21 cellular contexts compared by ENCODE assay signal in genomic region chr3:126573492-126574117, GRCh38. TPM values are rescaled to one million over a fixed set of nuclear protein-coding genes. Genes with fewer than 3 reads are reported as not detected.
DNase-seq lines count a peak whose midpoint lies in the region; TF ChIP-seq lines count a peak whose summit lies in the region.
"Had no signal": no experiment of that assay in that cellular context is flagged by ENCODE, and none has a peak within 500 bp of the region (broad histone marks: within the 10 kb centered on the region; RNA-seq: fewer than 3 reads in every experiment).

No MANE protein-coding gene starts in this region.

- H3K4me2 ChIP-seq in fibroblast of lung (ENCODE audit: extremely low read depth, insufficient read depth, low read length) (no peak overlapping the region), H9 (ENCODE audit: insufficient read depth, insufficient read length, low read length) (no peak overlapping the region)

- no peak overlapping the region for H4K8ac ChIP-seq in H9 (replicated peaks; ENCODE audit: insufficient read length, low read depth, low read length)

- no CpG with 5 or more reads among the region's 15 CpGs for WGBS in H9 (ENCODE audit: extremely low coverage, insufficient read length, low lambda C conversion rate)

- no peaks in the 10 kb centered on the region for H3K79me1 ChIP-seq in H9 (ENCODE audit: insufficient read depth, low read depth, low read length, poor library complexity, severe bottlenecking)

- H3K4me3 ChIP-seq in fibroblast of lung (replicated peaks in 1 of 4; ENCODE audit: control extremely low read depth in 1 of 4, insufficient read depth in 1 of 4, low read depth in 3 of 4, low read length in 4 of 4) (no peak overlapping the region), subcutaneous abdominal adipose tissue (ENCODE audit: low read depth in 1 of 5, low read length in 5 of 5) (peak overlapping the region in 3 of 5 donors; percentile 21 to 46 (median 22))

- TF ChIP-seq POLR2A in erythroblast (IDR thresholded peaks at IDR 0.05; ENCODE audit: low read length): no peak

- H2BK20ac ChIP-seq in H9 (ENCODE audit: low read depth, low read length, poor library complexity, severe bottlenecking): no peak overlapping the region

- H3K4me1 Mint-ChIP-seq in H9: peaks cover under 1 to 3% of the 10 kb centered on the region in 2 experiments; a peak in 2 of 4 replicates
- H3K4me1 Mint-ChIP-seq: activated naive CD8-positive, alpha-beta T cell treated with anti-CD3 and anti-CD28 coated beads, Interleukin-2, amount 50 U/mL, for 24 hours; immature natural killer cell; mesothelial cell of epicardium had no signal

- H3K27ac Mint-ChIP-seq in H9: peak overlapping the region in 1 of 3 experiments; percentile 63; a peak in 1 of 7 replicates
- H3K27ac Mint-ChIP-seq: activated naive CD8-positive, alpha-beta T cell treated with anti-CD3 and anti-CD28 coated beads, Interleukin-2, amount 50 U/mL, for 24 hours; immature natural killer cell; mesothelial cell of epicardium; type B pancreatic cell had no signal

- H3K36me3 ChIP-seq in fibroblast of lung (ENCODE audit: control insufficient read depth, insufficient read depth, low read length) (no peaks in the 10 kb centered on the region), subcutaneous abdominal adipose tissue (ENCODE audit: control insufficient read depth in 5 of 5, insufficient read depth in 5 of 5, low read length in 5 of 5) (no peaks in the 10 kb centered on the region)
- H3K36me3 ChIP-seq: sigmoid colon had no signal

- H2AFZ ChIP-seq in fibroblast of lung (ENCODE audit: low read length): peak overlapping the region; percentile 51
- H2AFZ ChIP-seq in H9 (ENCODE audit: low read length): no peak overlapping the region

- no peak overlapping the region for H3K9ac ChIP-seq in fibroblast of lung (ENCODE audit: insufficient read depth, low read length)
- H3K9ac ChIP-seq in subcutaneous abdominal adipose tissue (ENCODE audit: low read length in 5 of 5): no peak overlapping the region
- no peak overlapping the region for H3K9ac ChIP-seq in H9 (ENCODE audit: extremely low read depth, insufficient read length, low read length)

- H3K23ac ChIP-seq in H9 (ENCODE audit: insufficient read length, low read depth, low read length): no peak overlapping the region

- H3K4me3 Mint-ChIP-seq in H9: no peak overlapping the region
- H3K4me3 Mint-ChIP-seq: activated naive CD8-positive, alpha-beta T cell treated with anti-CD3 and anti-CD28 coated beads, Interleukin-2, amount 50 U/mL, for 24 hours; immature natural killer cell; mesothelial cell of epicardium; type B pancreatic cell had no signal

- no peaks in the 10 kb centered on the region for H3K23me2 ChIP-seq in H9 (ENCODE audit: insufficient read length, low read depth, low read length, poor library complexity, severe bottlenecking)

- H3K4ac ChIP-seq in H9 (ENCODE audit: low read depth, low read length): no peak overlapping the region

- no peak overlapping the region for H3T11ph ChIP-seq in H9 (ENCODE audit: low read length)

- no peak overlapping the region for H3K27ac ChIP-seq in fibroblast of lung (ENCODE audit: insufficient read depth, low read length)
- H3K27ac ChIP-seq in subcutaneous abdominal adipose tissue (ENCODE audit: low read depth, low read length): no peak overlapping the region
- H3K27ac ChIP-seq in H9 (ENCODE audit: insufficient read length, low read depth, low read length): no peak overlapping the region
- H3K27ac ChIP-seq: sigmoid colon had no signal

- H3K4me1 ChIP-seq in fibroblast of lung (ENCODE audit: control insufficient read depth, extremely low read depth, insufficient read depth, low read length) (no peaks in the 10 kb centered on the region), subcutaneous abdominal adipose tissue (ENCODE audit: control insufficient read depth in 5 of 5, insufficient read depth in 5 of 5, low read length in 5 of 5) (peaks cover 0 to 5% (median 0%) of the 10 kb centered on the region in 5 donors), H9 (ENCODE audit: insufficient read depth, low read length) (no peaks in the 10 kb centered on the region)
- H3K4me1 ChIP-seq: sigmoid colon had no signal

- peaks cover 2% of the 10 kb centered on the region; the same call in 1 of the 2 replicates for H3K27me3 Mint-ChIP-seq in H9 (ENCODE audit: low read depth)
- H3K27me3 Mint-ChIP-seq: activated naive CD8-positive, alpha-beta T cell treated with anti-CD3 and anti-CD28 coated beads, Interleukin-2, amount 50 U/mL, for 24 hours; type B pancreatic cell had no signal

- H3K18ac ChIP-seq in H9 (ENCODE audit: insufficient read length, low read depth, low read length): no peak overlapping the region

- no peak overlapping the region for H2AK5ac ChIP-seq in H9 (ENCODE audit: insufficient read length, low read length)

- DNase-seq in NCI-H748 (lab: John Stamatoyannopoulos, UW; ENCODE audit: unreplicated experiment) (peak; percentile 54), NCI-H748 treated with DMSO at 0.1 percent for 48 hours (lab: John Stamatoyannopoulos, UW) (no peak), NCI-H69 (lab: John Stamatoyannopoulos, UW) (peak; percentile 60), fibroblast of lung (ENCODE audit: low read depth in 2 of 2) (no peak), UCSD-AML1 (lab: John Stamatoyannopoulos, UW; ENCODE audit: unreplicated experiment) (no peak), erythroblast (lab: John Stamatoyannopoulos, UW) (no peak), H9 (no peak)
- DNase-seq: activated CD4-positive, alpha-beta T cell treated with anti-CD3 and anti-CD28 coated beads for 48 hours; activated naive CD8-positive, alpha-beta T cell treated with anti-CD3 and anti-CD28 coated beads, Interleukin-2, amount 50 U/mL, for 24 hours; immature natural killer cell; NCI-H1694; nucleus accumbens; sigmoid colon; stimulated activated CD4-positive, alpha-beta T cell treated with anti-CD3 and anti-CD28 coated beads, Interleukin-4, amount 100 ng/mL, for 1 hour; stimulated activated CD8-positive, alpha-beta memory T cell treated with anti-CD3 and anti-CD28 coated beads, Interleukin-4, amount 100 ng/mL, for 48 hours; T1000 had no signal

- no peak overlapping the region for H4K5ac ChIP-seq in H9 (ENCODE audit: insufficient read length, low read depth, low read length)

- H4K20me1 ChIP-seq in fibroblast of lung (ENCODE audit: control insufficient read depth, extremely low read depth, insufficient read depth, low read length) (no peaks in the 10 kb centered on the region), H9 (ENCODE audit: control insufficient read depth, insufficient read depth, insufficient read length) (no peaks in the 10 kb centered on the region)

- H3K36me3 Mint-ChIP-seq in H9 (ENCODE audit: insufficient read depth in 1 of 3, low read depth in 3 of 3): no peaks in the 10 kb centered on the region
- H3K36me3 Mint-ChIP-seq: immature natural killer cell, mesothelial cell of epicardium, type B pancreatic cell had no signal

- H3K56ac ChIP-seq in H9 (ENCODE audit: insufficient read length, low read depth, low read length): no peak overlapping the region

- no peak overlapping the region for H4K91ac ChIP-seq in H9 (ENCODE audit: insufficient read length, low read depth, low read length)

- no peak overlapping the region for H3K14ac ChIP-seq in H9 (ENCODE audit: insufficient read depth, low read length)

- no peak overlapping the region for H2BK15ac ChIP-seq in H9 (ENCODE audit: low read depth, low read length)

- H3K27me3 ChIP-seq in fibroblast of lung (ENCODE audit: control insufficient read depth, insufficient read depth, low read length): peaks cover 2% of the 10 kb centered on the region
- peaks cover 0 to 4% (median 0%) of the 10 kb centered on the region in 5 donors for H3K27me3 ChIP-seq in subcutaneous abdominal adipose tissue (ENCODE audit: control insufficient read depth in 5 of 5, insufficient read depth in 4 of 5, low read length in 5 of 5)
- no peaks in the 10 kb centered on the region for H3K27me3 ChIP-seq in H9 (ENCODE audit: insufficient read depth, low read length)
- H3K27me3 ChIP-seq: sigmoid colon had no signal

- H3K9me3 ChIP-seq in fibroblast of lung (ENCODE audit: control insufficient read depth, insufficient read depth, low read depth, low read length) (no peaks in the 10 kb centered on the region), subcutaneous abdominal adipose tissue (ENCODE audit: control insufficient read depth in 5 of 5, low read length in 5 of 5) (no peaks in the 10 kb centered on the region), H9 (ENCODE audit: control insufficient read depth, low read depth, low read length) (no peaks in the 10 kb centered on the region)
- H3K9me3 ChIP-seq: sigmoid colon had no signal

- H2BK12ac ChIP-seq in H9 (ENCODE audit: insufficient read length, low read depth, low read length): no peak overlapping the region

- no peaks in the 10 kb centered on the region for H3K9me3 Mint-ChIP-seq in H9
- H3K9me3 Mint-ChIP-seq: activated naive CD8-positive, alpha-beta T cell treated with anti-CD3 and anti-CD28 coated beads, Interleukin-2, amount 50 U/mL, for 24 hours; immature natural killer cell; mesothelial cell of epicardium; type B pancreatic cell had no signal

- H2BK5ac ChIP-seq in H9 (ENCODE audit: insufficient read length, low read length): no peak overlapping the region

- H2BK120ac ChIP-seq in H9 (ENCODE audit: low read depth, low read length, poor library complexity, severe bottlenecking): no peak overlapping the region

- no peak for TF ChIP-seq CTCF in fibroblast of lung (conservative IDR thresholded peaks at IDR 0.05 in 1 of 2, IDR thresholded peaks at IDR 0.05 in 1 of 2; ENCODE audit: low read depth in 1 of 2, low read length in 2 of 2)
- TF ChIP-seq CTCF in H9 (conservative IDR thresholded peaks at IDR 0.05): no peak

- H3K79me2 ChIP-seq in fibroblast of lung (ENCODE audit: control insufficient read depth, insufficient read depth, low read length) (no peaks in the 10 kb centered on the region), H9 (ENCODE audit: insufficient read depth, low read length) (no peaks in the 10 kb centered on the region)

RNA-seq across cellular contexts. Expression of gene C3orf22, which starts 14.9 kb away (rescaled TPM):
- total RNA-seq in fibroblast of lung (not detected in 2 replicates), H9 (2021) (not detected in 2 replicates)
- not detected in 2 replicates for polyA plus RNA-seq in fibroblast of lung
- not detected in 2 replicates for polyA plus RNA-seq in fibroblast of lung (2012)
- not detected in 2 replicates for polyA minus RNA-seq in fibroblast of lung (ENCODE audit: low replicate concordance)
- total RNA-seq: A172, LHCN-M2 had no signal
- polyA plus RNA-seq: immature natural killer cell, sigmoid colon had no signal

RNA-seq across cellular contexts. Expression of gene CHST13, which starts 49.6 kb away (rescaled TPM):
- total RNA-seq in fibroblast of lung (under 0.01 TPM in 2 replicates), H9 (2021) (0.85 and 0.99 TPM in 2 replicates)
- polyA plus RNA-seq in fibroblast of lung: not detected in 2 replicates
- polyA plus RNA-seq in fibroblast of lung (2012): 0.06 TPM in 1 of 2 replicates, not detected in the other
- polyA minus RNA-seq in fibroblast of lung (ENCODE audit: low replicate concordance): not detected in 2 replicates
- total RNA-seq: A172, LHCN-M2, mesothelial cell of epicardium had no signal

RNA-seq across cellular contexts. Expression of gene UROC1, which starts 56.0 kb away (rescaled TPM):
- total RNA-seq in fibroblast of lung (not detected in 2 replicates), H9 (2021) (not detected in 2 replicates)
- not detected in 2 replicates for polyA plus RNA-seq in fibroblast of lung
- not detected in 2 replicates for polyA plus RNA-seq in fibroblast of lung (2012)
- polyA minus RNA-seq in fibroblast of lung (ENCODE audit: low replicate concordance): not detected in 2 replicates
- total RNA-seq: A172, LHCN-M2, mesothelial cell of epicardium, sigmoid colon had no signal
- polyA plus RNA-seq: immature natural killer cell had no signal

Comparison
In these comparisons a context has a peak if more than half of its experiments do, and no peak if none do; other contexts are left out.
1. DNase-seq: peak in NCI-H748 (single experiment) and NCI-H69 (single experiment); none in NCI-H748 treated with DMSO at 0.1 percent for 48 hours (single experiment), fibroblast of lung (0 of 2), UCSD-AML1 (single experiment), erythroblast (0 of 2) and H9 (single experiment).
2. H3K4me3 ChIP-seq: peak in subcutaneous abdominal adipose tissue (3 of 5); none in fibroblast of lung (0 of 4).